Comparison of ENCODE assay signal across 8 cellular contexts in genomic region chr6:79544939-79545450, GRCh38. TPM values are rescaled to one million over a fixed set of nuclear protein-coding genes. Genes with fewer than 3 reads are reported as not detected.
DNase-seq lines count a peak whose midpoint lies in the region; ATAC-seq, FAIRE-seq and TF ChIP-seq lines count a peak whose summit lies in the region.

No MANE protein-coding gene starts in this region.

- TF ChIP-seq EP300 in GM12878 (IDR thresholded peaks at IDR 0.05; ENCODE audit: borderline replicate concordance in 1 of 2, control insufficient read depth in 1 of 2, low read depth in 2 of 2, low read length in 2 of 2), result peak; percentile 72 to 89; a peak in 3 of 4 replicates

- DNase-seq in D721Med (ENCODE audit: insufficient read length, low spot score) (peak; percentile 51), NCI-H524 (lab: John Stamatoyannopoulos, UW) (peak; percentile 89 to 94), GM12878 (ENCODE audit: low read depth, low spot score) (peak; percentile 74), hepatic stellate cell (ENCODE audit: low spot score) (peak; percentile 89), retina (peak; percentile 82), cortex of kidney (lab: John Stamatoyannopoulos, UW) (no peak)

- peaks cover 21% of the 10 kb centered on the region for H3K4me1 ChIP-seq in GM12878 (ENCODE audit: control insufficient read depth, insufficient read depth, low read length)

- intact Hi-C loops in GM12878 (cut with micrococcal nuclease; ENCODE audit: unreplicated experiment), result loop anchor here (5.0 to 10.0 kb wide), 3 partner anchors 208 to 680 kb away; partner anchors contain the start of genes HMGN3 and IRAK1BP1

- no peak for TF ChIP-seq POLR2A in GM12878 (IDR thresholded peaks at IDR 0.05; ENCODE audit: low read depth, low read length)

- RAD21 ChIA-PET in GM12878 (lab: Charles Lee; ENCODE audit: unreplicated experiment), result interaction anchor here (0.6 to 1.8 kb wide), 9 partner anchors 10 to 675 kb away, joined by 3 to 8 read pairs (median 3); no protein-coding TSS in a partner anchor

- CTCF ChIA-PET in GM12878 (lab: Yijun Ruan, JAX), result interaction anchor here (0.6 to 2.6 kb wide), 7 partner anchors 9 to 294 kb away, joined by 3 to 15 read pairs (median 4); partner anchors contain the start of gene LCA5

- under 1% methylated on average over 7 of the region's 7 CpGs for WGBS in GM12878 (ENCODE audit: insufficient coverage, insufficient replicate concordance, low lambda C conversion rate, missing lambda C conversion rate)

- H3K4me3 ChIP-seq in GM12878, result peak overlapping the region; percentile 26; the same call in 1 of the 2 replicates

- no peaks in the 10 kb centered on the region for H3K27me3 ChIP-seq in GM12878 (replicated peaks in 1 of 2; ENCODE audit: control insufficient read depth in 2 of 2, insufficient read depth in 2 of 2, low read length in 1 of 2)

- H3K9ac ChIP-seq in GM12878 (ENCODE audit: control insufficient read depth, insufficient read depth, low read length), result peak overlapping the region; percentile 12

- H2AFZ ChIP-seq in GM12878 (ENCODE audit: control insufficient read depth, low read depth, low read length), result peak overlapping the region; percentile 66

- peak; percentile 49 for TF ChIP-seq RAD21 in GM12878 (IDR thresholded peaks at IDR 0.05; ENCODE audit: insufficient read depth, low read depth, low read length)

- BruUV-seq in GM12878 (replicated peaks; lab: Mats Ljungman, UMichigan), result no TSS peak

- in situ Hi-C loops in GM12878 (cut with MboI), result no loop called here

- peak; percentile 42 for TF ChIP-seq CTCF in D721Med (IDR thresholded peaks at IDR 0.05; ENCODE audit: insufficient read depth, missing control alignments)
- TF ChIP-seq CTCF in GM12878 (IDR thresholded peaks at IDR 0.05 in 2 of 3, conservative IDR thresholded peaks at IDR 0.05 in 1 of 3; ENCODE audit: control insufficient read depth in 2 of 3, extremely low read depth in 1 of 3, insufficient read depth in 1 of 3, low read depth in 3 of 3, low read length in 3 of 3), result peak; percentile 34 to 56 (median 56)

- peak overlapping the region; percentile 75 for H3K27ac ChIP-seq in GM12878 (ENCODE audit: control insufficient read depth, insufficient read depth)

- ATAC-seq in GM19455 (IDR thresholded peaks at IDR 0.05; ENCODE audit: unreplicated experiment), result peak; percentile 84
- ATAC-seq in HG03442 (IDR thresholded peaks at IDR 0.05; ENCODE audit: unreplicated experiment), result peak; percentile 79
- peak; percentile 91 for ATAC-seq in GM12878

- POLR2A ChIA-PET in GM12878 (lab: Charles Lee), result interaction anchor here (1.3 kb wide), 1 partner anchor 8 kb away, joined by 4 read pairs; the partner anchor contains the start of gene LCA5

- no peaks in the 10 kb centered on the region for H3K9me3 ChIP-seq in GM12878 (replicated peaks; ENCODE audit: control insufficient read depth, insufficient read depth, low read length)

- H3K36me3 ChIP-seq in GM12878 (ENCODE audit: control insufficient read depth in 2 of 2, insufficient read depth in 2 of 2, low read length in 1 of 2), result no peaks in the 10 kb centered on the region

- H3K79me2 ChIP-seq in GM12878 (ENCODE audit: control insufficient read depth, insufficient read depth, low read length), result no peaks in the 10 kb centered on the region

- peak overlapping the region; percentile 82 for H3K4me2 ChIP-seq in GM12878 (ENCODE audit: control insufficient read depth, insufficient read depth)

- SMC1A ChIA-PET in GM12878 (lab: Charles Lee; ENCODE audit: uncharacterized antibody, unreplicated experiment), result interaction anchor here (0.7 to 1.9 kb wide), 17 partner anchors 8 to 703 kb away, joined by 3 to 12 read pairs (median 4); partner anchors contain the start of gene LCA5

- H4K20me1 ChIP-seq in GM12878 (ENCODE audit: control insufficient read depth, insufficient read depth), result no peaks in the 10 kb centered on the region

- peak; percentile 98 for FAIRE-seq in D721Med (lab: Jason Lieb, UNC)
- FAIRE-seq in GM12878 (lab: Jason Lieb, UNC), result peak; percentile 100

TF ChIP-seq in GM12878, 131 proteins besides CTCF, POLR2A, EP300 and RAD21 (continues in another document):
- no peak for TF ChIP-seq BCLAF1 (IDR thresholded peaks at IDR 0.05)
- TF ChIP-seq ZBED1 (IDR thresholded peaks at IDR 0.05; ENCODE audit: borderline replicate concordance), result 0 out of 2 replicates have a peak, but pooled peaks have one; percentile 33
- peak; percentile 88 for TF ChIP-seq ATF7 (IDR thresholded peaks at IDR 0.05; ENCODE audit: low read depth)
- TF ChIP-seq NKRF (conservative IDR thresholded peaks at IDR 0.05), result no peak
- TF ChIP-seq ETV6 (conservative IDR thresholded peaks at IDR 0.05 in 1 of 2, IDR thresholded peaks at IDR 0.05 in 1 of 2; ENCODE audit: borderline replicate concordance in 1 of 2, low read depth in 1 of 2), result no peak
- no peak for TF ChIP-seq PAX5 (IDR thresholded peaks at IDR 0.05; ENCODE audit: borderline replicate concordance, low read depth, low read length)
- TF ChIP-seq ZNF24 (IDR thresholded peaks at IDR 0.05), result no peak
- TF ChIP-seq TCF7 (IDR thresholded peaks at IDR 0.05; ENCODE audit: borderline replicate concordance), result no peak
- TF ChIP-seq TBL1XR1 (IDR thresholded peaks at IDR 0.05; ENCODE audit: low read depth, low read length), result peak; percentile 22; the same call in 1 of the 2 replicates
- no peak; the same call in 1 of the 2 replicates for TF ChIP-seq RFX5 (IDR thresholded peaks at IDR 0.05; ENCODE audit: low read depth, low read length)
- no peak for TF ChIP-seq SUZ12 (IDR thresholded peaks at IDR 0.05; ENCODE audit: unreplicated experiment)
- no peak for TF ChIP-seq SREBF1 (IDR thresholded peaks at IDR 0.05; ENCODE audit: low read length)
- TF ChIP-seq ZSCAN29 (IDR thresholded peaks at IDR 0.05), result no peak
- TF ChIP-seq POLR2AphosphoS5 (IDR thresholded peaks at IDR 0.05; ENCODE audit: low read length), result 0 out of 2 replicates have a peak, but pooled peaks have one; percentile 47
- peak; percentile 17; the same call in 1 of the 2 replicates for TF ChIP-seq DPF2 (IDR thresholded peaks at IDR 0.05)
- TF ChIP-seq NFIC (IDR thresholded peaks at IDR 0.05; ENCODE audit: low read depth, low read length), result no peak
- no peak for TF ChIP-seq LARP7 (IDR thresholded peaks at IDR 0.05)
- no peak for TF ChIP-seq HCFC1 (IDR thresholded peaks at IDR 0.05; ENCODE audit: low read length)
- no peak for TF ChIP-seq EGR1 (IDR thresholded peaks at IDR 0.05; ENCODE audit: borderline replicate concordance in 1 of 2, low read depth in 2 of 2, low read length in 2 of 2)
- no peak for TF ChIP-seq CEBPB (IDR thresholded peaks at IDR 0.05; ENCODE audit: borderline replicate concordance in 1 of 2, low read depth in 2 of 2, low read length in 2 of 2)

RNA-seq across cellular contexts. Expression of gene LCA5, which starts 7.8 kb away (rescaled TPM):
- 2.0 and 2.1 TPM in 2 replicates for total RNA-seq in GM12878 (2013; cell fraction: nucleolus; rRNA removed)
- total RNA-seq in GM12878 (2014; rRNA removed) (0.28 and 0.33 TPM in 2 replicates), GM12878 (2014; rRNA removed; fragmentation: Illumina TruSeq; extraction: Trizol) (0.37 and 0.45 TPM in 2 replicates), GM12878 (2021) (0.26 and 0.27 TPM in 2 replicates)
- 0.14 TPM for polyA plus RNA-seq in GM12878 (2011; ENCODE audit: low read depth)
- polyA plus RNA-seq in GM12878 (2011; rRNA removed) (0.30 and 0.58 TPM in 2 replicates), GM12878 (2014; fragmentation: Illumina TruSeq; extraction: Trizol) (0.31 and 0.36 TPM in 2 replicates), GM12878 (2014; fragmentation: Nextera tagmentation; extraction: Ambion mirVana) (under 1 TPM; 0.13 to 0.32 TPM), GM12878 (2014; rRNA removed) (0.16 and 0.20 TPM in 2 replicates), GM12878 (2016; fragmentation: Nextera tagmentation; extraction: Ambion mirVana) (under 1 TPM; 0.21 TPM)
- 0.05 and 0.07 TPM in 2 replicates for polyA plus RNA-seq in GM12878 (2011; cell fraction: cytosol; rRNA removed)
- polyA plus RNA-seq in GM12878 (2011; cell fraction: nucleus; rRNA removed), result 0.22 and 0.26 TPM in 2 replicates
- 0.39 and 0.55 TPM in 2 replicates for polyA plus RNA-seq in GM12878 (2012)
- polyA minus RNA-seq in GM12878 (2011; rRNA and poly(A)+ RNA removed), result 0.29 and 0.31 TPM in 2 replicates
- polyA minus RNA-seq in GM12878 (2011; cell fraction: cytosol; rRNA and poly(A)+ RNA removed), result 0.53 TPM in 1 of 2 replicates, not detected in the other
- polyA minus RNA-seq in GM12878 (2011; cell fraction: nucleus; rRNA and poly(A)+ RNA removed), result 0.36 and 0.96 TPM in 2 replicates
